Comparison of ENCODE assay signal across 2 cellular contexts in the genomic region with DNA sequence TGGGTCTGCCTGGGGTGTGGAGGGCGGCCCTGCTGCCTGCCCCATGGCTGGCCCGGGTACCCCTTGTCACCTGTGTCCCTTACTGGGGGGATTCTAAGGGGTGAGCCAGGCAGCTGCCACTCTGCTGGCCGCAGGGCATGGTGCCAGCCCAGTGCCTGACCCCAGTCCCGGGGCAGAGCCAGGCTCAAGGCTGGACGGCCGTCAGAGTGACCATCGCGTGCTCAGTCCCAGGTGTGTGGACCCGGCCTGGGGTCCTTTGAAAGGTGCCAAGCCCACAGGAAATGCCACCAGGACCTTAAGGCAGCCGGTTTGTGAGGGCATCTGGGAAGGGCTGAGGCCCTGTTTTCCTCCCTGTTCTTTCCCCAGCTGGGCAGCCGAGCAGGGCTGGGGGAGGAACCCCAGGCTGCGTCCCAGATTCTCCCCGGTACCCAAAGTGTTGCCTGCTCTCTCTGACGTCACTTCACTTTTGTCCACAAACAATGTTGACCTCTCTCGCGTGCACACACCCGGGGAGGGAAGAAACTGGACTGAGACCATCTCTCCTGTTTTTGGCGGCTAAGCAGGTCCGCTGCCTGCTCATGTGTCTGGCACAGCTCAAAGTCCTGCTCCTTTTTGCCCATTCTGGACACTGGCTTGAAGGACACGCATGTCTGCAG.
TF ChIP-seq lines count a peak whose summit lies in the region.

No MANE protein-coding gene starts in this region.

TF ChIP-seq in IMR-90, 13 proteins besides CTCF, POLR2A, EP300 and RAD21:
- no peak for TF ChIP-seq RCOR1 (IDR thresholded peaks at IDR 0.05; ENCODE audit: insufficient replicate concordance, low read length)
- TF ChIP-seq BHLHE40 (IDR thresholded peaks at IDR 0.05; ENCODE audit: low read depth, low read length) = no peak
- no peak for TF ChIP-seq MAZ (IDR thresholded peaks at IDR 0.05; ENCODE audit: borderline replicate concordance, low read depth, low read length)
- TF ChIP-seq, protein P1, sequence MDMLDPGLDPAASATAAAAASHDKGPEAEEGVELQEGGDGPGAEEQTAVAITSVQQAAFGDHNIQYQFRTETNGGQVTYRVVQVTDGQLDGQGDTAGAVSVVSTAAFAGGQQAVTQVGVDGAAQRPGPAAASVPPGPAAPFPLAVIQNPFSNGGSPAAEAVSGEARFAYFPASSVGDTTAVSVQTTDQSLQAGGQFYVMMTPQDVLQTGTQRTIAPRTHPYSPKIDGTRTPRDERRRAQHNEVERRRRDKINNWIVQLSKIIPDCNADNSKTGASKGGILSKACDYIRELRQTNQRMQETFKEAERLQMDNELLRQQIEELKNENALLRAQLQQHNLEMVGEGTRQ (IDR thresholded peaks at IDR 0.05; ENCODE audit: low read depth, low read length) = no peak
- no peak for TF ChIP-seq MAFK (IDR thresholded peaks at IDR 0.05; ENCODE audit: low read depth, low read length)
- no peak for TF ChIP-seq MXI1 (IDR thresholded peaks at IDR 0.05; ENCODE audit: borderline replicate concordance, low read depth, low read length)
- TF ChIP-seq CEBPB (IDR thresholded peaks at IDR 0.05; ENCODE audit: low read depth, low read length) = no peak
- no peak for TF ChIP-seq CHD1 (IDR thresholded peaks at IDR 0.05; ENCODE audit: low read depth, low read length)
- TF ChIP-seq RFX5 (IDR thresholded peaks at IDR 0.05; ENCODE audit: low read depth, low read length) = no peak
- TF ChIP-seq FOS (IDR thresholded peaks at IDR 0.05; ENCODE audit: low read depth, low read length) = no peak
- TF ChIP-seq, protein P2, sequence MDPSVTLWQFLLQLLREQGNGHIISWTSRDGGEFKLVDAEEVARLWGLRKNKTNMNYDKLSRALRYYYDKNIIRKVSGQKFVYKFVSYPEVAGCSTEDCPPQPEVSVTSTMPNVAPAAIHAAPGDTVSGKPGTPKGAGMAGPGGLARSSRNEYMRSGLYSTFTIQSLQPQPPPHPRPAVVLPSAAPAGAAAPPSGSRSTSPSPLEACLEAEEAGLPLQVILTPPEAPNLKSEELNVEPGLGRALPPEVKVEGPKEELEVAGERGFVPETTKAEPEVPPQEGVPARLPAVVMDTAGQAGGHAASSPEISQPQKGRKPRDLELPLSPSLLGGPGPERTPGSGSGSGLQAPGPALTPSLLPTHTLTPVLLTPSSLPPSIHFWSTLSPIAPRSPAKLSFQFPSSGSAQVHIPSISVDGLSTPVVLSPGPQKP (IDR thresholded peaks at IDR 0.05; ENCODE audit: borderline replicate concordance, low read depth, low read length) = no peak

TF ChIP-seq in HepG2, 621 proteins besides CTCF, POLR2A, EP300 and RAD21:
- TF ChIP-seq JUND (CRISPR knock-in tag; IDR thresholded peaks at IDR 0.05) = no peak
- peak; percentile 37 for TF ChIP-seq ATF7 (IDR thresholded peaks at IDR 0.05)
- no peak for TF ChIP-seq ATF7 (CRISPR knock-in tag; IDR thresholded peaks at IDR 0.05)
- TF ChIP-seq CREB1 (IDR thresholded peaks at IDR 0.05) = peak; percentile 92
- no peak for TF ChIP-seq CREB1 (CRISPR knock-in tag; IDR thresholded peaks at IDR 0.05)
- TF ChIP-seq, protein P3, sequence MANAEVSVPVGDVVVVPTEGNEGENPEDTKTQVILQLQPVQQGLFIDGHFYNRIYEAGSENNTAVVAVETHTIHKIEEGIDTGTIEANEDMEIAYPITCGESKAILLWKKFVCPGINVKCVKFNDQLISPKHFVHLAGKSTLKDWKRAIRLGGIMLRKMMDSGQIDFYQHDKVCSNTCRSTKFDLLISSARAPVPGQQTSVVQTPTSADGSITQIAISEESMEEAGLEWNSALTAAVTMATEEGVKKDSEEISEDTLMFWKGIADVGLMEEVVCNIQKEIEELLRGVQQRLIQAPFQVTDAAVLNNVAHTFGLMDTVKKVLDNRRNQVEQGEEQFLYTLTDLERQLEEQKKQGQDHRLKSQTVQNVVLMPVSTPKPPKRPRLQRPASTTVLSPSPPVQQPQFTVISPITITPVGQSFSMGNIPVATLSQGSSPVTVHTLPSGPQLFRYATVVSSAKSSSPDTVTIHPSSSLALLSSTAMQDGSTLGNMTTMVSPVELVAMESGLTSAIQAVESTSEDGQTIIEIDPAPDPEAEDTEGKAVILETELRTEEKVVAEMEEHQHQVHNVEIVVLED (CRISPR knock-in tag; IDR thresholded peaks at IDR 0.05; ENCODE audit: borderline replicate concordance) = no peak
